ENCODE assay signal across 19 cellular contexts in the genomic region with DNA sequence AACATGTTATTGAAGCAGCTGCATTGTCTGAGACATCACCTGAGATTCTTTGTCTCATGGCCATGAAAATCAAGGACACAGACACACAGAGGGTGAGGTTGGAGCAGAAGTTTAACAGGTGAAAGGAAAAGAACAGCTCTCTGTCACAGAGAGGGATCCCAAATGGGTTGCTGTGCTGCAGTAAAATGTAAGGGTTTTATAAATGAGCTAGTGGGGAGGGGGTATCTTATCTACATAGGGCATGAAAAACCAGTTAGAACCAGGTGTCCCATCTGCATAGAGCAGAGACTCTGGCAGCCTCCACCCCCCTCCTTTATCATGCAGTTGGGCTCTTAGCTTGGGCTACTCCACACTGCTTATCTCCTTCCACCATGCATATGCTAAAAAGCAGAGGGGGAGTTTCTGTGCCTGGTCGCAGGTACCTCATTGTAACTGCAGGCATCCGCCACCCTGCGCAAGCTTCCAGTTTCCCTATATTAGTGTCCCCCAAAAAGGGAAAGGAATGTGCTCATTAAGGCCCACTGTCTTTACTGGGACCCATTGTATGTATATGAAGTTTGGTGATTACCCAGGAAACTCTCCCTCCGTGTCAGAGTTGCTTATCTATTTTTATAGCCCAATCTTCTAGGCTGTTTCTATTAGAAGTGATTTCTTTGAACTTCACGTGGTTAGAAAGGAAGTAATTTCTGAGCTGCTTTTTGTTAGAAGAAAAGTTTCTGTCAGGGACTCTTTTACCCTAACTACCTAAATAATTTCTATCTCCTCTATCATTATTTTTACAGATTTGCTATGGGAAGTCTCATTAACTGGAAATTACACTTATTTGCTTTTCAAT. TPM values are rescaled to one million over a fixed set of nuclear protein-coding genes. Genes with fewer than 3 reads are reported as not detected.
A peak's percentile ranks its signal among the peaks of the same experiment; 100 is the strongest.
DNase-seq lines count a peak whose midpoint lies in the region; ATAC-seq and TF ChIP-seq lines count a peak whose summit lies in the region.
"Had no signal": no experiment of that assay in that cellular context is flagged by ENCODE, and none has a peak within 500 bp of the region (broad histone marks: within the 10 kb centered on the region; RNA-seq: fewer than 3 reads in every experiment).

No MANE protein-coding gene starts in this region.

- intact Hi-C loops in natural killer cell (cut with micrococcal nuclease): no loop called here

- peaks cover 6 to 21% of the 10 kb centered on the region in 2 donors for H3K4me1 Mint-ChIP-seq in natural killer cell treated with Interleukin-12 subunit alpha and Interleukin-12 subunit beta and Interleukin-15 and Interleukin-18, amount 100 ng/mL, for 72 hours (ENCODE audit: low read depth in 2 of 2)
- no peaks in the 10 kb centered on the region for H3K4me1 Mint-ChIP-seq in natural killer cell
- peaks cover 27% of the 10 kb centered on the region for H3K4me1 Mint-ChIP-seq in central memory CD8-positive, alpha-beta T cell
- H3K4me1 Mint-ChIP-seq in type B pancreatic cell (ENCODE audit: unreplicated experiment): peaks cover 4% of the 10 kb centered on the region

- no peak for ATAC-seq in natural killer cell treated with Interleukin-12 subunit alpha and Interleukin-12 subunit beta and Interleukin-15 and Interleukin-18, amount 100 ng/mL, for 72 hours
- ATAC-seq in natural killer cell: no peak
- peak; percentile 28 for ATAC-seq in central memory CD8-positive, alpha-beta T cell (replicated peaks; ENCODE audit: extremely low read depth, poor library complexity, severe bottlenecking)
- ATAC-seq in HG03571 (IDR thresholded peaks at IDR 0.05; ENCODE audit: unreplicated experiment): no peak
- ATAC-seq: mucosa of descending colon had no signal

- no peak overlapping the region for H3K4me3 Mint-ChIP-seq in natural killer cell treated with Interleukin-12 subunit alpha and Interleukin-12 subunit beta and Interleukin-15 and Interleukin-18, amount 100 ng/mL, for 72 hours
- H3K4me3 Mint-ChIP-seq in natural killer cell (no peak overlapping the region), type B pancreatic cell (no peak overlapping the region)
- H3K4me3 Mint-ChIP-seq in central memory CD8-positive, alpha-beta T cell: no peak overlapping the region
- H3K4me3 Mint-ChIP-seq: dendritic cell treated with granulocyte-macrophage colony-stimulating factor and Interleukin-4, amounts not matched to agents 40 ng/mL and 50 ng/mL, for 4 days had no signal

- H3K27ac Mint-ChIP-seq in natural killer cell treated with Interleukin-12 subunit alpha and Interleukin-12 subunit beta and Interleukin-15 and Interleukin-18, amount 100 ng/mL, for 72 hours: peak overlapping the region; percentile 5 to 45
- H3K27ac Mint-ChIP-seq in natural killer cell (no peak overlapping the region), type B pancreatic cell (no peak overlapping the region)
- peak overlapping the region; percentile 62 for H3K27ac Mint-ChIP-seq in central memory CD8-positive, alpha-beta T cell (ENCODE audit: low read depth)
- H3K27ac Mint-ChIP-seq: dendritic cell treated with granulocyte-macrophage colony-stimulating factor and Interleukin-4, amounts not matched to agents 40 ng/mL and 50 ng/mL, for 4 days had no signal

- no peaks in the 10 kb centered on the region for H3K36me3 Mint-ChIP-seq in natural killer cell treated with Interleukin-12 subunit alpha and Interleukin-12 subunit beta and Interleukin-15 and Interleukin-18, amount 100 ng/mL, for 72 hours
- H3K36me3 Mint-ChIP-seq in natural killer cell (no peaks in the 10 kb centered on the region), type B pancreatic cell (no peaks in the 10 kb centered on the region)
- H3K36me3 Mint-ChIP-seq in central memory CD8-positive, alpha-beta T cell (ENCODE audit: insufficient read depth): peaks cover 4% of the 10 kb centered on the region

- H3K9me3 Mint-ChIP-seq in natural killer cell treated with Interleukin-12 subunit alpha and Interleukin-12 subunit beta and Interleukin-15 and Interleukin-18, amount 100 ng/mL, for 72 hours: no peaks in the 10 kb centered on the region
- H3K9me3 Mint-ChIP-seq in natural killer cell (no peaks in the 10 kb centered on the region), type B pancreatic cell (no peaks in the 10 kb centered on the region)
- H3K9me3 Mint-ChIP-seq in central memory CD8-positive, alpha-beta T cell: no peaks in the 10 kb centered on the region
- H3K9me3 Mint-ChIP-seq: dendritic cell treated with granulocyte-macrophage colony-stimulating factor and Interleukin-4, amounts not matched to agents 40 ng/mL and 50 ng/mL, for 4 days had no signal

- TF ChIP-seq CTCF in natural killer cell (IDR thresholded peaks at IDR 0.05) (no peak), type B pancreatic cell (conservative IDR thresholded peaks at IDR 0.05) (no peak)

- no peak for DNase-seq in natural killer cell treated with Interleukin-12 subunit alpha and Interleukin-12 subunit beta and Interleukin-15 and Interleukin-18, amount 100 ng/mL, for 72 hours (ENCODE audit: low spot score)
- no peak for DNase-seq in natural killer cell
- DNase-seq in UCSD-AML1 (lab: John Stamatoyannopoulos, UW; ENCODE audit: unreplicated experiment): peak; percentile 10
- no peak for DNase-seq in central memory CD8-positive, alpha-beta T cell (ENCODE audit: low spot score in 2 of 2)
- DNase-seq in effector CD8-positive, alpha-beta T cell (lab: John Stamatoyannopoulos, UW): no peak
- no peak for DNase-seq in Ammon's horn (ENCODE audit: low spot score)
- no peak for DNase-seq in type B pancreatic cell (ENCODE audit: extremely low spot score, unreplicated experiment)
- DNase-seq: activated CD4-positive, alpha-beta T cell treated with anti-CD3 and anti-CD28 coated beads, Interleukin-2, amount 50 U/mL, for 48 hours; activated effector memory CD4-positive, alpha-beta T cell treated with Interleukin-2 at 50 U/mL for 16 hours; Caco-2; esophagus squamous epithelium; kidney; mucosa of descending colon; NCI-H1694; NCI-H446; right lobe of liver; Right ventricle myocardium superior had no signal

- peaks cover 0 to 6% of the 10 kb centered on the region in 2 donors for H3K27me3 Mint-ChIP-seq in natural killer cell treated with Interleukin-12 subunit alpha and Interleukin-12 subunit beta and Interleukin-15 and Interleukin-18, amount 100 ng/mL, for 72 hours
- H3K27me3 Mint-ChIP-seq in natural killer cell (ENCODE audit: low read depth in 2 of 2) (peaks cover 6 to 11% of the 10 kb centered on the region in 2 donors), type B pancreatic cell (peaks cover 4% of the 10 kb centered on the region)
- H3K27me3 Mint-ChIP-seq in central memory CD8-positive, alpha-beta T cell: no peaks in the 10 kb centered on the region
- H3K27me3 Mint-ChIP-seq: dendritic cell treated with granulocyte-macrophage colony-stimulating factor and Interleukin-4, amounts not matched to agents 40 ng/mL and 50 ng/mL, for 4 days had no signal

RNA-seq across cellular contexts. Expression of gene SENP7, which starts 17.4 kb away (rescaled TPM):
- total RNA-seq in natural killer cell treated with Interleukin-12 subunit alpha and Interleukin-12 subunit beta and Interleukin-15 and Interleukin-18, amount 100 ng/mL, for 72 hours: 10 to 100 TPM; 17.3 to 17.9 TPM
- 10 to 100 TPM; 41.4 to 60.6 (median 52.7) TPM for total RNA-seq in natural killer cell
- 20.1 and 33.6 TPM in 2 replicates for total RNA-seq in type B pancreatic cell (ENCODE audit: low replicate concordance)

RNA-seq across cellular contexts. Expression of gene TRMT10C, which starts 31.2 kb away (rescaled TPM):
- total RNA-seq in natural killer cell treated with Interleukin-12 subunit alpha and Interleukin-12 subunit beta and Interleukin-15 and Interleukin-18, amount 100 ng/mL, for 72 hours: 10 to 100 TPM; 29.7 to 43.5 TPM
- total RNA-seq in natural killer cell: 10 to 100 TPM; 18.4 to 19.1 (median 19.0) TPM
- 28.5 and 31.9 TPM in 2 replicates for total RNA-seq in type B pancreatic cell (ENCODE audit: low replicate concordance)

RNA-seq across cellular contexts. Expression of gene PCNP, which starts 43.5 kb away (rescaled TPM):
- 100 to 1,000 TPM; 132 to 134 TPM for total RNA-seq in natural killer cell treated with Interleukin-12 subunit alpha and Interleukin-12 subunit beta and Interleukin-15 and Interleukin-18, amount 100 ng/mL, for 72 hours
- total RNA-seq in natural killer cell: 100 to 1,000 TPM; 119 to 132 (median 124) TPM
- total RNA-seq in type B pancreatic cell (ENCODE audit: low replicate concordance): 154 and 163 TPM in 2 replicates

Comparison
In these comparisons a context has a peak if more than half of its experiments do, and no peak if none do; other contexts are left out.
1. H3K27ac Mint-ChIP-seq: peak in natural killer cell treated with Interleukin-12 subunit alpha and Interleukin-12 subunit beta and Interleukin-15 and Interleukin-18, amount 100 ng/mL, for 72 hours (2 of 2) and central memory CD8-positive, alpha-beta T cell (single experiment); none in natural killer cell (0 of 2) and type B pancreatic cell (single experiment).